In genomic region chr15:50344006-50344464, GRCh38 we compare ENCODE assay signal across 18 cellular contexts. TPM values are rescaled to one million over a fixed set of nuclear protein-coding genes. Genes with fewer than 3 reads are reported as not detected.
DNase-seq lines count a peak whose midpoint lies in the region; ATAC-seq and TF ChIP-seq lines count a peak whose summit lies in the region.
"Had no signal": no experiment of that assay in that cellular context is flagged by ENCODE, and none has a peak within 500 bp of the region (broad histone marks: within the 10 kb centered on the region; RNA-seq: fewer than 3 reads in every experiment).

No MANE protein-coding gene starts in this region.

- H3K79me2 ChIP-seq in hepatocyte: peaks cover 63% of the 10 kb centered on the region

- H3K9me2 ChIP-seq in hepatocyte (replicated peaks; ENCODE audit: insufficient read depth): no peaks in the 10 kb centered on the region

- H3K27me3 Mint-ChIP-seq in Caco-2 (ENCODE audit: insufficient read depth, unreplicated experiment) (no peaks in the 10 kb centered on the region), progenitor cell of endocrine pancreas (no peaks in the 10 kb centered on the region)
- H3K27me3 Mint-ChIP-seq in CD4-positive, alpha-beta memory T cell: no peaks in the 10 kb centered on the region

- ATAC-seq in GM18520 (IDR thresholded peaks at IDR 0.05; ENCODE audit: unreplicated experiment): no peak
- ATAC-seq: CD8-positive, alpha-beta T cell had no signal

- H3K9ac ChIP-seq in liver (ENCODE audit: low read depth in 1 of 2, low read length in 2 of 2): peak overlapping the region in 1 of 2 donors; percentile 66

- H4K20me1 ChIP-seq in hepatocyte (ENCODE audit: insufficient read depth, poor library complexity, severe bottlenecking): peaks cover 3% of the 10 kb centered on the region

- no peaks in the 10 kb centered on the region for H3K27me3 ChIP-seq in Caco-2 (replicated peaks; ENCODE audit: control insufficient read depth, insufficient read depth, low read length)
- H3K27me3 ChIP-seq in hepatocyte: no peaks in the 10 kb centered on the region
- H3K27me3 ChIP-seq in liver (ENCODE audit: control insufficient read depth in 4 of 4, insufficient read depth in 4 of 4, low read length in 3 of 4): no peaks in the 10 kb centered on the region
- no peaks in the 10 kb centered on the region for H3K27me3 ChIP-seq in stomach
- no peaks in the 10 kb centered on the region for H3K27me3 ChIP-seq in CD4-positive, alpha-beta memory T cell (ENCODE audit: insufficient read depth, low read length)
- H3K27me3 ChIP-seq: BE2C had no signal

- H3K9me3 ChIP-seq in Caco-2 (no peaks in the 10 kb centered on the region), hepatocyte (ENCODE audit: low read depth) (no peaks in the 10 kb centered on the region), liver (ENCODE audit: control insufficient read depth in 4 of 4, low read length in 3 of 4) (no peaks in the 10 kb centered on the region), stomach (no peaks in the 10 kb centered on the region)
- no peaks in the 10 kb centered on the region for H3K9me3 ChIP-seq in CD4-positive, alpha-beta memory T cell (ENCODE audit: control insufficient read depth in 1 of 2, low read length in 2 of 2)
- H3K9me3 ChIP-seq: BE2C had no signal

- WGBS in hepatocyte (ENCODE audit: low lambda C conversion rate, missing lambda C conversion rate): 46% methylated on average over 3 of the region's 3 CpGs
- 39% methylated on average over 3 of the region's 3 CpGs for WGBS in liver
- WGBS in stomach, 5 donors: 28 to 50% (median 41%) methylated on average over 3 of the region's 3 CpGs

- TF ChIP-seq CTCF in Caco-2 (IDR thresholded peaks at IDR 0.05; ENCODE audit: insufficient read depth in 1 of 2, low read depth in 1 of 2, low read length in 1 of 2, severe bottlenecking in 1 of 2, unreplicated experiment in 1 of 2) (no peak), hepatocyte (IDR thresholded peaks at IDR 0.05; ENCODE audit: poor library complexity) (no peak), liver (IDR thresholded peaks at IDR 0.05; ENCODE audit: low read depth, low read length, missing input control) (no peak), progenitor cell of endocrine pancreas (IDR thresholded peaks at IDR 0.05; ENCODE audit: unreplicated experiment) (no peak), stomach (IDR thresholded peaks at IDR 0.05) (no peak)

- H3K4me1 ChIP-seq in Caco-2 (peaks cover 20% of the 10 kb centered on the region), hepatocyte (ENCODE audit: insufficient read depth) (peaks cover 9% of the 10 kb centered on the region), liver (ENCODE audit: control insufficient read depth in 4 of 4, insufficient read depth in 4 of 4, low read length in 3 of 4) (peaks cover 2 to 22% (median 17%) of the 10 kb centered on the region in 4 donors), stomach (peaks cover 0 to 26% (median 11%) of the 10 kb centered on the region in 4 donors)
- H3K4me1 ChIP-seq in CD4-positive, alpha-beta memory T cell (ENCODE audit: insufficient read depth, low read length): peaks cover 9% of the 10 kb centered on the region
- H3K4me1 ChIP-seq: BE2C had no signal

- H3K36me3 Mint-ChIP-seq in Caco-2 (ENCODE audit: insufficient read depth, unreplicated experiment): peaks cover 9% of the 10 kb centered on the region
- peaks cover 6% of the 10 kb centered on the region for H3K36me3 Mint-ChIP-seq in progenitor cell of endocrine pancreas (ENCODE audit: insufficient read depth)
- H3K36me3 Mint-ChIP-seq in CD4-positive, alpha-beta memory T cell: peaks cover 3 to 5% of the 10 kb centered on the region in 2 donors

- CTCF ChIA-PET in Caco-2 (lab: Charles Lee): no interaction called here
- CTCF ChIA-PET in CD4-positive, alpha-beta memory T cell (lab: Charles Lee; ENCODE audit: partially characterized antibody): interaction anchor here (1.2 to 1.7 kb wide), 2 partner anchors 9 to 28 kb away, joined by 3 to 6 read pairs; no protein-coding TSS in a partner anchor

- H2AFZ ChIP-seq in hepatocyte: no peak overlapping the region

- peaks cover 22% of the 10 kb centered on the region for H3K4me1 Mint-ChIP-seq in Caco-2 (ENCODE audit: low read depth, unreplicated experiment)
- peaks cover 7% of the 10 kb centered on the region for H3K4me1 Mint-ChIP-seq in progenitor cell of endocrine pancreas (ENCODE audit: low read depth)
- peaks cover 25 to 48% (median 38%) of the 10 kb centered on the region in 4 donors for H3K4me1 Mint-ChIP-seq in CD4-positive, alpha-beta memory T cell

- peak; percentile 68 for DNase-seq in Caco-2
- DNase-seq in hepatocyte (ENCODE audit: low spot score): peak; percentile 61
- no peak for DNase-seq in progenitor cell of endocrine pancreas (ENCODE audit: low spot score, unreplicated experiment)
- DNase-seq in stomach: no peak
- DNase-seq in cortex of kidney (lab: John Stamatoyannopoulos, UW): no peak
- no peak for DNase-seq in CD4-positive, alpha-beta memory T cell
- DNase-seq: BE2C; CD8-positive, alpha-beta T cell; COR-L47; DND-41; GDM1; HCEC 1CT; HFFc6; IMR-90 had no signal

- H3K36me3 ChIP-seq in Caco-2 (ENCODE audit: control insufficient read depth, insufficient read depth, low read length): no peaks in the 10 kb centered on the region
- H3K36me3 ChIP-seq in hepatocyte (replicated peaks; ENCODE audit: insufficient read depth, low read depth): no peaks in the 10 kb centered on the region
- peaks cover 0 to 2% (median 0%) of the 10 kb centered on the region in 4 donors for H3K36me3 ChIP-seq in liver (ENCODE audit: control insufficient read depth in 4 of 4, insufficient read depth in 3 of 4, low read depth in 1 of 4, low read length in 3 of 4)
- H3K36me3 ChIP-seq in stomach: peaks cover 0 to 1% (median 0%) of the 10 kb centered on the region in 4 donors
- no peaks in the 10 kb centered on the region for H3K36me3 ChIP-seq in CD4-positive, alpha-beta memory T cell (ENCODE audit: insufficient read depth, low read length)
- H3K36me3 ChIP-seq: BE2C had no signal

- peak overlapping the region; percentile 71 for H3K27ac Mint-ChIP-seq in Caco-2 (ENCODE audit: unreplicated experiment)
- H3K27ac Mint-ChIP-seq in progenitor cell of endocrine pancreas: peak overlapping the region; percentile 53
- H3K27ac Mint-ChIP-seq in CD4-positive, alpha-beta memory T cell: no peak overlapping the region
- H3K27ac Mint-ChIP-seq: CD8-positive, alpha-beta T cell; HFFc6 had no signal

- no peak for TF ChIP-seq EP300 in stomach (IDR thresholded peaks at IDR 0.05)

- H3K4me3 Mint-ChIP-seq in Caco-2 (ENCODE audit: unreplicated experiment): peak overlapping the region; percentile 36
- no peak overlapping the region for H3K4me3 Mint-ChIP-seq in progenitor cell of endocrine pancreas (ENCODE audit: low read depth)
- no peak overlapping the region for H3K4me3 Mint-ChIP-seq in CD4-positive, alpha-beta memory T cell
- H3K4me3 Mint-ChIP-seq: CD8-positive, alpha-beta T cell; HFFc6 had no signal

- peak overlapping the region; percentile 83 for H3K27ac ChIP-seq in hepatocyte
- peak overlapping the region; percentile 42 to 52 for H3K27ac ChIP-seq in liver (ENCODE audit: low read depth in 1 of 2, low read length in 2 of 2)
- no peak overlapping the region for H3K27ac ChIP-seq in stomach
- no peak overlapping the region for H3K27ac ChIP-seq in CD4-positive, alpha-beta memory T cell (ENCODE audit: low read depth, low read length)
- H3K27ac ChIP-seq: C4-2B, HL-60 had no signal

- POLR2A ChIA-PET in Caco-2 (lab: Charles Lee): interaction anchor here (0.9 to 1.9 kb wide), 3 partner anchors 10 to 80 kb away, joined by 3 to 8 read pairs (median 6); partner anchors contain the start of genes GABPB1 and USP8
- POLR2A ChIA-PET in CD4-positive, alpha-beta memory T cell (lab: Charles Lee; ENCODE audit: partially characterized antibody): interaction anchor here (2.9 kb wide), 1 partner anchor 11 kb away, joined by 18 read pairs; the partner anchor contains the start of gene GABPB1

- no TSS peak for BruUV-seq in Caco-2 (replicated peaks; lab: Mats Ljungman, UMichigan)

- intact Hi-C loops in Caco-2 (cut with micrococcal nuclease; ENCODE audit: unreplicated experiment): no loop called here
- intact Hi-C loops in stomach (cut with DNase I; ENCODE audit: low total_unique reads): no loop called here
- intact Hi-C loops in CD4-positive, alpha-beta memory T cell (cut with micrococcal nuclease): no loop called here

- peak overlapping the region; percentile 23 for H3K4me2 ChIP-seq in hepatocyte

- TF ChIP-seq RAD21 in liver (IDR thresholded peaks at IDR 0.05): peak; percentile 4 to 13

- no peak for TF ChIP-seq POLR2A in stomach (IDR thresholded peaks at IDR 0.05)

- H3K9me3 Mint-ChIP-seq in Caco-2 (ENCODE audit: unreplicated experiment) (no peaks in the 10 kb centered on the region), progenitor cell of endocrine pancreas (ENCODE audit: low read depth) (no peaks in the 10 kb centered on the region)
- H3K9me3 Mint-ChIP-seq in CD4-positive, alpha-beta memory T cell: peaks cover 0 to 2% (median 0%) of the 10 kb centered on the region in 8 donors
- H3K9me3 Mint-ChIP-seq: CD8-positive, alpha-beta T cell; HFFc6 had no signal

- H3K4me3 ChIP-seq in Caco-2 (ENCODE audit: low read depth, low read length): no peak overlapping the region
- H3K4me3 ChIP-seq in hepatocyte: no peak overlapping the region
- peak overlapping the region in 2 of 3 donors; percentile 3 to 16 for H3K4me3 ChIP-seq in liver (ENCODE audit: low read depth in 1 of 3, low read length in 3 of 3)
- H3K4me3 ChIP-seq in stomach: no peak overlapping the region
- H3K4me3 ChIP-seq in CD4-positive, alpha-beta memory T cell (ENCODE audit: low read length in 2 of 2): no peak overlapping the region

TF ChIP-seq in liver, 16 proteins besides CTCF, POLR2A, EP300 and RAD21 (continues in another document):
- TF ChIP-seq YY1 (IDR thresholded peaks at IDR 0.05) (peak; percentile 88), FOXA1 (IDR thresholded peaks at IDR 0.05) (peak; percentile 9)

RNA-seq across cellular contexts. Expression of gene GABPB1, which starts 11.0 kb away (rescaled TPM):
- total RNA-seq in Caco-2 (2022) (42.8 and 44.7 TPM in 2 replicates), hepatocyte (35.7 and 38.7 TPM in 2 replicates), liver (10 to 100 TPM; 14.6 to 23.6 TPM), progenitor cell of endocrine pancreas (34.6 and 41.7 TPM in 2 replicates), stomach (10 to 100 TPM in 4 of 5 donors, 1 to 10 TPM in 1; 4.1 to 94.6 (median 33.4) TPM)
- polyA plus RNA-seq in hepatocyte (18.2 and 23.3 TPM in 2 replicates), liver (1 to 10 TPM; 4.4 to 5.0 TPM), stomach (1 to 10 TPM; 5.8 to 7.5 (median 6.4) TPM)
- 10 to 100 TPM; 15.1 to 17.0 TPM for total RNA-seq in CD4-positive, alpha-beta memory T cell
- 10 to 100 TPM; 28.9 to 31.6 TPM for polyA plus RNA-seq in CD4-positive, alpha-beta memory T cell

Comparison
In these comparisons a context has a peak if more than half of its experiments do, and no peak if none do; other contexts are left out.
1. DNase-seq: peak in Caco-2 (2 of 2) and hepatocyte (single experiment); none in progenitor cell of endocrine pancreas (single experiment), stomach (single experiment), cortex of kidney (single experiment) and CD4-positive, alpha-beta memory T cell (0 of 5).
2. H3K4me3 ChIP-seq: peak in liver (2 of 3); none in Caco-2 (single experiment), hepatocyte (single experiment), stomach (0 of 4) and CD4-positive, alpha-beta memory T cell (0 of 2).
3. H3K27ac Mint-ChIP-seq: peak in Caco-2 (single experiment) and progenitor cell of endocrine pancreas (single experiment); none in CD4-positive, alpha-beta memory T cell (0 of 7).
4. H3K27ac ChIP-seq: peak in hepatocyte (single experiment) and liver (2 of 2); none in stomach (0 of 5) and CD4-positive, alpha-beta memory T cell (single experiment).